25 cellular contexts compared by ENCODE assay signal in genomic region chr20:831956-832355, GRCh38.
"Had no signal": no experiment of that assay in that cellular context is flagged by ENCODE, and none has a peak within 500 bp of the region (broad histone marks: within the 10 kb centered on the region; RNA-seq: fewer than 3 reads in every experiment).

No MANE protein-coding gene starts in this region.

- H3K27me3 ChIP-seq: dorsolateral prefrontal cortex, gastrocnemius medialis, heart left ventricle, hepatocyte, neutrophil, pancreas, suprapubic skin, transverse colon, vagina had no signal

- ATAC-seq: esophagus mucosa; gastrocnemius medialis; heart left ventricle; left ventricle myocardium superior; lower lobe of right lung; naive thymus-derived CD8-positive, alpha-beta T cell; pancreas; right cardiac atrium; stimulated activated naive B cell treated with anti-CD40 and anti-IgM and Interleukin-4, amounts not matched to agents 10 μg/mL and 1 μg/mL and 100 μg/mL, for 72 hours had no signal

- H3K27ac ChIP-seq: dorsolateral prefrontal cortex, gastrocnemius medialis, hepatocyte, neutrophil, pancreas, suprapubic skin, vagina had no signal

- H3K9me3 ChIP-seq: gastrocnemius medialis, heart left ventricle, lower lobe of right lung, neutrophil, pancreas, suprapubic skin, transverse colon, vagina had no signal

- H3K36me3 Mint-ChIP-seq: naive thymus-derived CD8-positive, alpha-beta T cell; stimulated activated naive B cell treated with anti-CD40 and anti-IgM and Interleukin-4, amounts not matched to agents 10 μg/mL and 1 μg/mL and 100 μg/mL, for 72 hours had no signal

- H3K27me3 Mint-ChIP-seq: naive thymus-derived CD8-positive, alpha-beta T cell; stimulated activated naive B cell treated with anti-CD40 and anti-IgM and Interleukin-4, amounts not matched to agents 10 μg/mL and 1 μg/mL and 100 μg/mL, for 72 hours; stimulated activated naive CD8-positive, alpha-beta T cell treated with anti-CD3 and anti-CD28 coated beads, Interleukin-15, Interleukin-2, amounts not matched to agents 100 ng/mL and 50 ng/mL, for 24 hours had no signal

- H3K4me3 ChIP-seq: dorsolateral prefrontal cortex, gastrocnemius medialis, heart left ventricle, hepatocyte, lower lobe of right lung, pancreas, skin epidermis, suprapubic skin, transverse colon, vagina had no signal

- H3K4me3 Mint-ChIP-seq: endodermal cell; stimulated activated naive CD8-positive, alpha-beta T cell treated with anti-CD3 and anti-CD28 coated beads, Interleukin-15, Interleukin-2, amounts not matched to agents 100 ng/mL and 50 ng/mL, for 24 hours had no signal

- H3K36me3 ChIP-seq: gastrocnemius medialis, heart left ventricle, lower lobe of right lung, neutrophil, pancreas, suprapubic skin, transverse colon, vagina had no signal

- H3K79me2 ChIP-seq: hepatocyte had no signal

- H3K9me3 Mint-ChIP-seq: endodermal cell; naive thymus-derived CD8-positive, alpha-beta T cell; neural crest cell; stimulated activated naive B cell treated with anti-CD40 and anti-IgM and Interleukin-4, amounts not matched to agents 10 μg/mL and 1 μg/mL and 100 μg/mL, for 72 hours; stimulated activated naive CD8-positive, alpha-beta T cell treated with anti-CD3 and anti-CD28 coated beads, Interleukin-15, Interleukin-2, amounts not matched to agents 100 ng/mL and 50 ng/mL, for 24 hours had no signal

- DNase-seq: cerebellar nuclear complex; dorsolateral prefrontal cortex; effector CD8-positive, alpha-beta T cell; endodermal cell; foreskin fibroblast; gastrocnemius medialis; heart left ventricle; left ventricle myocardium superior; lower lobe of right lung; naive thymus-derived CD8-positive, alpha-beta T cell; pancreas; right cardiac atrium; stimulated activated CD4-positive, alpha-beta T cell treated with anti-CD3 and anti-CD28 coated beads, Interleukin-15, amount 100 ng/mL, for 24 hours; stimulated activated CD4-positive, alpha-beta T cell treated with anti-CD3 and anti-CD28 coated beads, Interleukin-2, amount 100 ng/mL, for 48 hours; stimulated activated naive B cell treated with anti-CD40 and anti-IgM and Interleukin-4, amounts not matched to agents 10 μg/mL and 1 μg/mL and 100 μg/mL, for 72 hours; transverse colon had no signal

- H3K27ac Mint-ChIP-seq: endodermal cell; progenitor cell of endocrine pancreas; stimulated activated naive B cell treated with anti-CD40 and anti-IgM and Interleukin-4, amounts not matched to agents 10 μg/mL and 1 μg/mL and 100 μg/mL, for 72 hours; stimulated activated naive CD8-positive, alpha-beta T cell treated with anti-CD3 and anti-CD28 coated beads, Interleukin-15, Interleukin-2, amounts not matched to agents 100 ng/mL and 50 ng/mL, for 24 hours had no signal

- H3K4me2 ChIP-seq: hepatocyte had no signal

- H2AFZ ChIP-seq: hepatocyte had no signal
